15 cellular contexts compared by ENCODE assay signal in genomic region chr5:116455061-116455460, GRCh38.
DNase-seq lines count a peak whose midpoint lies in the region; ATAC-seq and TF ChIP-seq lines count a peak whose summit lies in the region.
"Had no signal": no experiment of that assay in that cellular context is flagged by ENCODE, and none has a peak within 500 bp of the region (broad histone marks: within the 10 kb centered on the region; RNA-seq: fewer than 3 reads in every experiment).

No MANE protein-coding gene starts in this region.

- H3K4me3 ChIP-seq in cardiac muscle cell (no peak overlapping the region), WERI-Rb-1 (ENCODE audit: low read depth, low read length) (no peak overlapping the region), aorta (ENCODE audit: low read length in 2 of 2) (no peak overlapping the region)
- H3K4me3 ChIP-seq: prostate gland had no signal

- H3K36me3 Mint-ChIP-seq in activated CD8-positive, alpha-beta T cell treated with anti-CD3 and anti-CD28 coated beads for 36 hours (ENCODE audit: low read depth) = peaks cover 3% of the 10 kb centered on the region

- 23 to 25% methylated on average over 5 of the region's 5 CpGs for WGBS in aorta, 2 donors

- no peaks in the 10 kb centered on the region for H3K9me3 ChIP-seq in cardiac muscle cell (ENCODE audit: low read depth)
- no peaks in the 10 kb centered on the region for H3K9me3 ChIP-seq in WERI-Rb-1 (ENCODE audit: severe bottlenecking)
- H3K9me3 ChIP-seq in aorta (ENCODE audit: control insufficient read depth, low read length) = no peaks in the 10 kb centered on the region
- H3K9me3 ChIP-seq: prostate gland had no signal

- CTCF ChIA-PET in activated CD8-positive, alpha-beta T cell treated with anti-CD3 and anti-CD28 coated beads for 36 hours (lab: Charles Lee) = interaction anchor here (1.3 kb wide), 1 partner anchor 120 kb away, joined by 4 read pairs; no protein-coding TSS in a partner anchor

- no peak overlapping the region for H3K4me3 Mint-ChIP-seq in activated CD8-positive, alpha-beta T cell treated with anti-CD3 and anti-CD28 coated beads for 36 hours
- H3K4me3 Mint-ChIP-seq: activated B cell treated with CpG ODN at 0.5 μM for 24 hours; memory B cell; stimulated activated naive CD8-positive, alpha-beta T cell treated with anti-CD3 and anti-CD28 coated beads, Interleukin-15, Interleukin-2, amounts not matched to agents 100 ng/mL and 50 ng/mL, for 24 hours had no signal

- TF ChIP-seq CTCF in cardiac muscle cell (IDR thresholded peaks at IDR 0.05; ENCODE audit: low read depth, low read length) (no peak), WERI-Rb-1 (IDR thresholded peaks at IDR 0.05; ENCODE audit: low read depth, low read length) (no peak)
- TF ChIP-seq CTCF in activated CD8-positive, alpha-beta T cell treated with anti-CD3 and anti-CD28 coated beads for 36 hours (IDR thresholded peaks at IDR 0.05) = no peak

- intact Hi-C loops in activated CD8-positive, alpha-beta T cell treated with anti-CD3 and anti-CD28 coated beads for 36 hours (cut with micrococcal nuclease) = no loop called here
- intact Hi-C loops in aorta (cut with DNase I) = no loop called here

- POLR2A ChIA-PET in activated CD8-positive, alpha-beta T cell treated with anti-CD3 and anti-CD28 coated beads for 36 hours (lab: Charles Lee) = no interaction called here

- H3K27ac ChIP-seq in cardiac muscle cell (peak overlapping the region; percentile 59), WERI-Rb-1 (no peak overlapping the region), aorta (ENCODE audit: low read depth in 1 of 2, low read length in 2 of 2) (no peak overlapping the region)
- H3K27ac ChIP-seq: C4-2B, prostate gland had no signal

- H3K4me1 ChIP-seq in cardiac muscle cell (ENCODE audit: low read depth) = peaks cover 49% of the 10 kb centered on the region
- no peaks in the 10 kb centered on the region for H3K4me1 ChIP-seq in aorta (ENCODE audit: control insufficient read depth in 1 of 2, insufficient read depth in 2 of 2, low read length in 2 of 2)
- H3K4me1 ChIP-seq: prostate gland had no signal

- no peaks in the 10 kb centered on the region for H3K36me3 ChIP-seq in cardiac muscle cell
- H3K36me3 ChIP-seq in WERI-Rb-1 = no peaks in the 10 kb centered on the region
- no peaks in the 10 kb centered on the region for H3K36me3 ChIP-seq in aorta (ENCODE audit: control insufficient read depth in 1 of 2, insufficient read depth in 2 of 2, low read length in 1 of 2)
- H3K36me3 ChIP-seq: prostate gland had no signal

- ATAC-seq in SK-N-SH treated with all-trans-retinoic acid at 6 μM for 48 hours = peak; percentile 90
- ATAC-seq in activated CD8-positive, alpha-beta T cell treated with anti-CD3 and anti-CD28 coated beads for 36 hours = no peak
- no peak for ATAC-seq in aorta (ENCODE audit: low FRiP score)

- H3K4me1 Mint-ChIP-seq in activated CD8-positive, alpha-beta T cell treated with anti-CD3 and anti-CD28 coated beads for 36 hours (ENCODE audit: low read depth) = peaks cover 9% of the 10 kb centered on the region

- no peak overlapping the region for H3K27ac Mint-ChIP-seq in activated CD8-positive, alpha-beta T cell treated with anti-CD3 and anti-CD28 coated beads for 36 hours
- H3K27ac Mint-ChIP-seq: activated B cell treated with CpG ODN at 0.5 μM for 24 hours; stimulated activated naive CD8-positive, alpha-beta T cell treated with anti-CD3 and anti-CD28 coated beads, Interleukin-15, Interleukin-2, amounts not matched to agents 100 ng/mL and 50 ng/mL, for 24 hours had no signal

- H3K27me3 Mint-ChIP-seq in activated CD8-positive, alpha-beta T cell treated with anti-CD3 and anti-CD28 coated beads for 36 hours = no peaks in the 10 kb centered on the region
- H3K27me3 Mint-ChIP-seq: activated B cell treated with CpG ODN at 0.5 μM for 24 hours; memory B cell; stimulated activated naive CD8-positive, alpha-beta T cell treated with anti-CD3 and anti-CD28 coated beads, Interleukin-15, Interleukin-2, amounts not matched to agents 100 ng/mL and 50 ng/mL, for 24 hours had no signal

- H3K27me3 ChIP-seq in cardiac muscle cell (no peaks in the 10 kb centered on the region), WERI-Rb-1 (ENCODE audit: insufficient read depth, low read depth, severe bottlenecking) (no peaks in the 10 kb centered on the region), aorta (ENCODE audit: control insufficient read depth in 1 of 2, insufficient read depth in 2 of 2, low read length in 1 of 2) (no peaks in the 10 kb centered on the region)

- no peaks in the 10 kb centered on the region for H3K9me3 Mint-ChIP-seq in activated CD8-positive, alpha-beta T cell treated with anti-CD3 and anti-CD28 coated beads for 36 hours
- H3K9me3 Mint-ChIP-seq: activated B cell treated with CpG ODN at 0.5 μM for 24 hours; memory B cell; stimulated activated naive CD8-positive, alpha-beta T cell treated with anti-CD3 and anti-CD28 coated beads, Interleukin-15, Interleukin-2, amounts not matched to agents 100 ng/mL and 50 ng/mL, for 24 hours had no signal

- peak; percentile 12 for DNase-seq in GM04503 (ENCODE audit: low read depth)
- peak; percentile 47 to 60 for DNase-seq in cardiac muscle cell (ENCODE audit: low read depth in 1 of 2, low spot score in 1 of 2)
- DNase-seq in renal cortical epithelial cell (ENCODE audit: low read depth) = peak; percentile 58
- DNase-seq in WERI-Rb-1 = no peak
- no peak for DNase-seq in activated CD8-positive, alpha-beta T cell treated with anti-CD3 and anti-CD28 coated beads for 36 hours
- no peak for DNase-seq in occipital lobe (lab: John Stamatoyannopoulos, UW)
- DNase-seq in aorta = no peak
- DNase-seq: activated B cell treated with CpG ODN at 0.5 μM for 24 hours, activated T-cell treated with anti-CD3 and anti-CD28 coated beads for 4 hours, NCI-H1694 treated with DMSO at 0.1 percent for 48 hours had no signal

TF ChIP-seq in SK-N-SH treated with all-trans-retinoic acid at 6 μM for 48 hours, 23 proteins besides CTCF, POLR2A, EP300 and RAD21:
- peak; percentile 7; the same call in 1 of the 2 replicates for TF ChIP-seq ZNF70 (CRISPR knock-in tag; IDR thresholded peaks at IDR 0.05)
- TF ChIP-seq GLIS3 (CRISPR knock-in tag; IDR thresholded peaks at IDR 0.05) = peak; percentile 15; the same call in 1 of the 2 replicates
- no peak for TF ChIP-seq ARNTL (CRISPR knock-in tag; IDR thresholded peaks at IDR 0.05; ENCODE audit: borderline replicate concordance, low read depth)
- TF ChIP-seq ISL1 (CRISPR knock-in tag; IDR thresholded peaks at IDR 0.05) = peak; percentile 82
- no peak for TF ChIP-seq ZFP3 (CRISPR knock-in tag; IDR thresholded peaks at IDR 0.05)

Comparison
In these comparisons a context has a peak if more than half of its experiments do, and no peak if none do; other contexts are left out.
1. DNase-seq: peak in GM04503 (single experiment), cardiac muscle cell (2 of 2) and renal cortical epithelial cell (single experiment); none in WERI-Rb-1 (single experiment), activated CD8-positive, alpha-beta T cell treated with anti-CD3 and anti-CD28 coated beads for 36 hours (single experiment), occipital lobe (single experiment) and aorta (0 of 2).